1 cellular context compared by ENCODE assay signal in genomic region chr10:35821339-35821911, GRCh38.
TF ChIP-seq lines count a peak whose summit lies in the region.

No MANE protein-coding gene starts in this region.

TF ChIP-seq in HEK293, 187 proteins besides CTCF, POLR2A, EP300 and RAD21 (continued from another document and continues in another):
- peak; percentile 29; the same call in 1 of the 2 replicates for TF ChIP-seq ZNF449 (tag by site-specific recombination; IDR thresholded peaks at IDR 0.05)
- TF ChIP-seq ZNF311 (tag by site-specific recombination; IDR thresholded peaks at IDR 0.05; ENCODE audit: borderline replicate concordance) = no peak
- no peak for TF ChIP-seq ZNF37A (tag by site-specific recombination; IDR thresholded peaks at IDR 0.05)
- TF ChIP-seq ZNF121 (tag by site-specific recombination; IDR thresholded peaks at IDR 0.05) = 0 out of 2 replicates have a peak, but pooled peaks have one; percentile 52
- no peak for TF ChIP-seq ZNF138 (tag by site-specific recombination; IDR thresholded peaks at IDR 0.05; ENCODE audit: borderline replicate concordance)
- TF ChIP-seq, protein P1, sequence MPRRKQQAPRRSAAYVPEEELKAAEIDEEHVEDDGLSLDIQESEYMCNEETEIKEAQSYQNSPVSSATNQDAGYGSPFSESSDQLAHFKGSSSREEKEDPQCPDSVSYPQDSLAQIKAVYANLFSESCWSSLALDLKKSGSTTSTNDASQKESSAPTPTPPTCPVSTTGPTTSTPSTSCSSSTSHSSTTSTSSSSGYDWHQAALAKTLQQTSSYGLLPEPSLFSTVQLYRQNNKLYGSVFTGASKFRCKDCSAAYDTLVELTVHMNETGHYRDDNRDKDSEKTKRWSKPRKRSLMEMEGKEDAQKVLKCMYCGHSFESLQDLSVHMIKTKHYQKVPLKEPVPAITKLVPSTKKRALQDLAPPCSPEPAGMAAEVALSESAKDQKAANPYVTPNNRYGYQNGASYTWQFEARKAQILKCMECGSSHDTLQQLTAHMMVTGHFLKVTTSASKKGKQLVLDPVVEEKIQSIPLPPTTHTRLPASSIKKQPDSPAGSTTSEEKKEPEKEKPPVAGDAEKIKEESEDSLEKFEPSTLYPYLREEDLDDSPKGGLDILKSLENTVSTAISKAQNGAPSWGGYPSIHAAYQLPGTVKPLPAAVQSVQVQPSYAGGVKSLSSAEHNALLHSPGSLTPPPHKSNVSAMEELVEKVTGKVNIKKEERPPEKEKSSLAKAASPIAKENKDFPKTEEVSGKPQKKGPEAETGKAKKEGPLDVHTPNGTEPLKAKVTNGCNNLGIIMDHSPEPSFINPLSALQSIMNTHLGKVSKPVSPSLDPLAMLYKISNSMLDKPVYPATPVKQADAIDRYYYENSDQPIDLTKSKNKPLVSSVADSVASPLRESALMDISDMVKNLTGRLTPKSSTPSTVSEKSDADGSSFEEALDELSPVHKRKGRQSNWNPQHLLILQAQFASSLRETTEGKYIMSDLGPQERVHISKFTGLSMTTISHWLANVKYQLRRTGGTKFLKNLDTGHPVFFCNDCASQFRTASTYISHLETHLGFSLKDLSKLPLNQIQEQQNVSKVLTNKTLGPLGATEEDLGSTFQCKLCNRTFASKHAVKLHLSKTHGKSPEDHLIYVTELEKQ (tag by site-specific recombination; IDR thresholded peaks at IDR 0.05; ENCODE audit: borderline replicate concordance) = peak; percentile 58; the same call in 1 of the 2 replicates
- no peak for TF ChIP-seq KLF1 (tag by site-specific recombination; IDR thresholded peaks at IDR 0.05)
- TF ChIP-seq SP7 (tag by site-specific recombination; IDR thresholded peaks at IDR 0.05) = peak; percentile 99
- TF ChIP-seq ZNF114 (tag by site-specific recombination; IDR thresholded peaks at IDR 0.05) = no peak
- TF ChIP-seq OVOL3 (tag by site-specific recombination; IDR thresholded peaks at IDR 0.05) = peak; percentile 72; the same call in 1 of the 2 replicates
- no peak for TF ChIP-seq SALL2 (tag by site-specific recombination; IDR thresholded peaks at IDR 0.05; ENCODE audit: borderline replicate concordance)
- no peak for TF ChIP-seq YY1 (tag by site-specific recombination; IDR thresholded peaks at IDR 0.05)
- TF ChIP-seq ZNF561 (tag by site-specific recombination; IDR thresholded peaks at IDR 0.05; ENCODE audit: borderline replicate concordance) = peak; percentile 57; the same call in 1 of the 2 replicates
- TF ChIP-seq ZNF514 (tag by site-specific recombination; IDR thresholded peaks at IDR 0.05) = no peak
- no peak for TF ChIP-seq ZNF174 (tag by site-specific recombination; IDR thresholded peaks at IDR 0.05)
- peak; percentile 83 for TF ChIP-seq BCL11B (tag by site-specific recombination; IDR thresholded peaks at IDR 0.05; ENCODE audit: low read depth)
- no peak for TF ChIP-seq ZNF600 (tag by site-specific recombination; IDR thresholded peaks at IDR 0.05)
- TF ChIP-seq SP3 (tag by site-specific recombination; IDR thresholded peaks at IDR 0.05) = no peak
- no peak for TF ChIP-seq ZFP41 (tag by site-specific recombination; IDR thresholded peaks at IDR 0.05; ENCODE audit: borderline replicate concordance)
- no peak for TF ChIP-seq ZNF704 (tag by site-specific recombination; IDR thresholded peaks at IDR 0.05)
- no peak for TF ChIP-seq ZNF623 (tag by site-specific recombination; IDR thresholded peaks at IDR 0.05)
- peak; percentile 94 for TF ChIP-seq SCRT2 (tag by site-specific recombination; IDR thresholded peaks at IDR 0.05)
- TF ChIP-seq ZNF18 (tag by site-specific recombination; IDR thresholded peaks at IDR 0.05) = 0 out of 2 replicates have a peak, but pooled peaks have one; percentile 20
- no peak for TF ChIP-seq ZNF560 (tag by site-specific recombination; IDR thresholded peaks at IDR 0.05; ENCODE audit: borderline replicate concordance)
- TF ChIP-seq ZNF548 (tag by site-specific recombination; IDR thresholded peaks at IDR 0.05) = no peak
- no peak for TF ChIP-seq ZNF791 (tag by site-specific recombination; IDR thresholded peaks at IDR 0.05)
- no peak for TF ChIP-seq ZNF394 (tag by site-specific recombination; IDR thresholded peaks at IDR 0.05; ENCODE audit: borderline replicate concordance)
- TF ChIP-seq, protein P2, sequence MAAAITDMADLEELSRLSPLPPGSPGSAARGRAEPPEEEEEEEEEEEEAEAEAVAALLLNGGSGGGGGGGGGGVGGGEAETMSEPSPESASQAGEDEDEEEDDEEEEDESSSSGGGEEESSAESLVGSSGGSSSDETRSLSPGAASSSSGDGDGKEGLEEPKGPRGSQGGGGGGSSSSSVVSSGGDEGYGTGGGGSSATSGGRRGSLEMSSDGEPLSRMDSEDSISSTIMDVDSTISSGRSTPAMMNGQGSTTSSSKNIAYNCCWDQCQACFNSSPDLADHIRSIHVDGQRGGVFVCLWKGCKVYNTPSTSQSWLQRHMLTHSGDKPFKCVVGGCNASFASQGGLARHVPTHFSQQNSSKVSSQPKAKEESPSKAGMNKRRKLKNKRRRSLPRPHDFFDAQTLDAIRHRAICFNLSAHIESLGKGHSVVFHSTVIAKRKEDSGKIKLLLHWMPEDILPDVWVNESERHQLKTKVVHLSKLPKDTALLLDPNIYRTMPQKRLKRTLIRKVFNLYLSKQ (tag by site-specific recombination; IDR thresholded peaks at IDR 0.05; ENCODE audit: borderline replicate concordance) = no peak
- TF ChIP-seq ZNF19 (tag by site-specific recombination; IDR thresholded peaks at IDR 0.05; ENCODE audit: low read depth) = no peak
- no peak for TF ChIP-seq PBX3 (CRISPR knock-in tag; IDR thresholded peaks at IDR 0.05)
- TF ChIP-seq ZNF23 (tag by site-specific recombination; IDR thresholded peaks at IDR 0.05; ENCODE audit: borderline replicate concordance) = no peak
- no peak for TF ChIP-seq KLF16 (tag by site-specific recombination; IDR thresholded peaks at IDR 0.05)
- TF ChIP-seq ZNF223 (tag by site-specific recombination; IDR thresholded peaks at IDR 0.05) = no peak
- no peak for TF ChIP-seq ZBTB49 (tag by site-specific recombination; IDR thresholded peaks at IDR 0.05; ENCODE audit: low read depth)
- TF ChIP-seq ZNF658 (tag by site-specific recombination; IDR thresholded peaks at IDR 0.05) = no peak
- TF ChIP-seq, protein P3, sequence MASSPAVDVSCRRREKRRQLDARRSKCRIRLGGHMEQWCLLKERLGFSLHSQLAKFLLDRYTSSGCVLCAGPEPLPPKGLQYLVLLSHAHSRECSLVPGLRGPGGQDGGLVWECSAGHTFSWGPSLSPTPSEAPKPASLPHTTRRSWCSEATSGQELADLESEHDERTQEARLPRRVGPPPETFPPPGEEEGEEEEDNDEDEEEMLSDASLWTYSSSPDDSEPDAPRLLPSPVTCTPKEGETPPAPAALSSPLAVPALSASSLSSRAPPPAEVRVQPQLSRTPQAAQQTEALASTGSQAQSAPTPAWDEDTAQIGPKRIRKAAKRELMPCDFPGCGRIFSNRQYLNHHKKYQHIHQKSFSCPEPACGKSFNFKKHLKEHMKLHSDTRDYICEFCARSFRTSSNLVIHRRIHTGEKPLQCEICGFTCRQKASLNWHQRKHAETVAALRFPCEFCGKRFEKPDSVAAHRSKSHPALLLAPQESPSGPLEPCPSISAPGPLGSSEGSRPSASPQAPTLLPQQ (tag by site-specific recombination; IDR thresholded peaks at IDR 0.05) = 0 out of 2 replicates have a peak, but pooled peaks have one; percentile 16
- TF ChIP-seq ZNF530 (tag by site-specific recombination; IDR thresholded peaks at IDR 0.05; ENCODE audit: low read depth) = no peak
- peak; percentile 65; the same call in 1 of the 2 replicates for TF ChIP-seq SCRT1 (tag by site-specific recombination; IDR thresholded peaks at IDR 0.05; ENCODE audit: borderline replicate concordance)
- TF ChIP-seq, protein P4, sequence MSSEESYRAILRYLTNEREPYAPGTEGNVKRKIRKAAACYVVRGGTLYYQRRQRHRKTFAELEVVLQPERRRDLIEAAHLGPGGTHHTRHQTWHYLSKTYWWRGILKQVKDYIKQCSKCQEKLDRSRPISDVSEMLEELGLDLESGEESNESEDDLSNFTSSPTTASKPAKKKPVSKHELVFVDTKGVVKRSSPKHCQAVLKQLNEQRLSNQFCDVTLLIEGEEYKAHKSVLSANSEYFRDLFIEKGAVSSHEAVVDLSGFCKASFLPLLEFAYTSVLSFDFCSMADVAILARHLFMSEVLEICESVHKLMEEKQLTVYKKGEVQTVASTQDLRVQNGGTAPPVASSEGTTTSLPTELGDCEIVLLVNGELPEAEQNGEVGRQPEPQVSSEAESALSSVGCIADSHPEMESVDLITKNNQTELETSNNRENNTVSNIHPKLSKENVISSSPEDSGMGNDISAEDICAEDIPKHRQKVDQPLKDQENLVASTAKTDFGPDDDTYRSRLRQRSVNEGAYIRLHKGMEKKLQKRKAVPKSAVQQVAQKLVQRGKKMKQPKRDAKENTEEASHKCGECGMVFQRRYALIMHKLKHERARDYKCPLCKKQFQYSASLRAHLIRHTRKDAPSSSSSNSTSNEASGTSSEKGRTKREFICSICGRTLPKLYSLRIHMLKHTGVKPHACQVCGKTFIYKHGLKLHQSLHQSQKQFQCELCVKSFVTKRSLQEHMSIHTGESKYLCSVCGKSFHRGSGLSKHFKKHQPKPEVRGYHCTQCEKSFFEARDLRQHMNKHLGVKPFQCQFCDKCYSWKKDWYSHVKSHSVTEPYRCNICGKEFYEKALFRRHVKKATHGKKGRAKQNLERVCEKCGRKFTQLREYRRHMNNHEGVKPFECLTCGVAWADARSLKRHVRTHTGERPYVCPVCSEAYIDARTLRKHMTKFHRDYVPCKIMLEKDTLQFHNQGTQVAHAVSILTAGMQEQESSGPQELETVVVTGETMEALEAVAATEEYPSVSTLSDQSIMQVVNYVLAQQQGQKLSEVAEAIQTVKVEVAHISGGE (tag by site-specific recombination; conservative IDR thresholded peaks at IDR 0.05; ENCODE audit: low read depth) = no peak
- TF ChIP-seq ZNF558 (tag by site-specific recombination; IDR thresholded peaks at IDR 0.05) = no peak
- no peak for TF ChIP-seq ZNF76 (tag by site-specific recombination; IDR thresholded peaks at IDR 0.05; ENCODE audit: borderline replicate concordance, low read depth)
- no peak for TF ChIP-seq ZNF585B (tag by site-specific recombination; IDR thresholded peaks at IDR 0.05)
- no peak for TF ChIP-seq ZNF521 (tag by site-specific recombination; IDR thresholded peaks at IDR 0.05)
- no peak for TF ChIP-seq ZNF274 (IDR thresholded peaks at IDR 0.05; ENCODE audit: low read length)
- no peak for TF ChIP-seq ZNF274 (tag by site-specific recombination; IDR thresholded peaks at IDR 0.05; ENCODE audit: borderline replicate concordance)
- peak; percentile 37; the same call in 1 of the 2 replicates for TF ChIP-seq ZEB2 (tag by site-specific recombination; IDR thresholded peaks at IDR 0.05)
